20 cellular contexts compared by ENCODE assay signal in the genomic region with DNA sequence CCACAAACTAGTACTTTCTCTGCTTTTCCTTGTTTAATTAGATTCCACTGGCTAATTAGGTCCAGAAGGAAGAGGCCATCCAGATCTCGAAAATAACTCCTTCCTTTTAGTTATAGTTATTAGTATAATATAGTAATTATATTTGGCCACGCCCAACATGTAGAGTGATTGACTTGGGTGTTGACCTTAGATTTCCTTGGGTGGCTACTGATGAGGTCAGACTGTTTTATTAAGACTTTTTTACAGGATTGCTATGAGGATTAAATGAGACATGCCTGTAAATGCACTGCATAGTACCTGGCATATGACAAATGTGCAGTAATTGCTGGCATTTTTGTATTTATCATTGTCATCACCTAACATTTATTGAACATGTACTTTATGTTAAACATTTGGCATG.
"Had no signal": no experiment of that assay in that cellular context is flagged by ENCODE, and none has a peak within 500 bp of the region (broad histone marks: within the 10 kb centered on the region; RNA-seq: fewer than 3 reads in every experiment).

No MANE protein-coding gene starts in this region.

- ATAC-seq: effector memory CD8-positive, alpha-beta T cell; foreskin keratinocyte; heart left ventricle; left lobe of liver; naive thymus-derived CD4-positive, alpha-beta T cell; stimulated activated naive CD8-positive, alpha-beta T cell treated with anti-CD3 and anti-CD28 coated beads, Interleukin-15, Interleukin-2, amounts not matched to agents 100 U/mL and 50 U/mL, for 24 hours had no signal

- H3K4me1 Mint-ChIP-seq: neural crest cell had no signal

- DNase-seq: effector memory CD8-positive, alpha-beta T cell; foreskin keratinocyte; heart left ventricle; hippocampal formation; kidney glomerular epithelial cell; mammary epithelial cell; naive thymus-derived CD4-positive, alpha-beta T cell; posterior cingulate gyrus; sigmoid colon; stimulated activated CD4-positive, alpha-beta T cell treated with anti-CD3 and anti-CD28 coated beads, Interleukin-12 subunit alpha, Interleukin-12 subunit beta, amount 100 ng/mL, for 4 hours; stimulated activated CD4-positive, alpha-beta T cell treated with anti-CD3 and anti-CD28 coated beads, Interleukin-2, amount 100 ng/mL, for 48 hours; stimulated activated naive CD8-positive, alpha-beta T cell treated with anti-CD3 and anti-CD28 coated beads, Interleukin-15, Interleukin-2, amounts not matched to agents 100 U/mL and 50 U/mL, for 24 hours; thyroid gland had no signal

- FAIRE-seq: colon, islet of Langerhans, urothelium cell line had no signal

- H3K4me3 Mint-ChIP-seq: dendritic cell treated with granulocyte-macrophage colony-stimulating factor and Interleukin-4, amounts not matched to agents 40 ng/mL and 50 ng/mL, for 4 days; effector memory CD8-positive, alpha-beta T cell; naive thymus-derived CD4-positive, alpha-beta T cell; neural crest cell; type B pancreatic cell had no signal

- H3K27ac Mint-ChIP-seq: dendritic cell treated with granulocyte-macrophage colony-stimulating factor and Interleukin-4, amounts not matched to agents 40 ng/mL and 50 ng/mL, for 4 days; effector memory CD8-positive, alpha-beta T cell; type B pancreatic cell had no signal

- H3K9me3 Mint-ChIP-seq: effector memory CD8-positive, alpha-beta T cell; neural crest cell had no signal

- H3K27me3 Mint-ChIP-seq: dendritic cell treated with granulocyte-macrophage colony-stimulating factor and Interleukin-4, amounts not matched to agents 40 ng/mL and 50 ng/mL, for 4 days; effector memory CD8-positive, alpha-beta T cell; naive thymus-derived CD4-positive, alpha-beta T cell; type B pancreatic cell had no signal
